29 cellular contexts compared by ENCODE assay signal in genomic region chr11:44524751-44525171, GRCh38. TPM values are rescaled to one million over a fixed set of nuclear protein-coding genes. Genes with fewer than 3 reads are reported as not detected.
DNase-seq lines count a peak whose midpoint lies in the region; ATAC-seq and TF ChIP-seq lines count a peak whose summit lies in the region.
"Had no signal": no experiment of that assay in that cellular context is flagged by ENCODE, and none has a peak within 500 bp of the region (broad histone marks: within the 10 kb centered on the region; RNA-seq: fewer than 3 reads in every experiment).

No MANE protein-coding gene starts in this region.

- WGBS in smooth muscle cell (ENCODE audit: low lambda C conversion rate): 62% methylated on average over 11 of the region's 11 CpGs

- H3K9me3 ChIP-seq in left ventricle myocardium inferior (replicated peaks) (no peaks in the 10 kb centered on the region), NT2/D1 (ENCODE audit: insufficient read depth, low read length) (no peaks in the 10 kb centered on the region; the same call in 1 of the 2 replicates), smooth muscle cell (replicated peaks; ENCODE audit: low read depth) (no peaks in the 10 kb centered on the region)
- H3K9me3 ChIP-seq: BE2C, gastrocnemius medialis, spleen had no signal

- no peaks in the 10 kb centered on the region for H3F3A ChIP-seq in smooth muscle cell (ENCODE audit: low read depth)

- peak overlapping the region; percentile 36 for H3K4me2 ChIP-seq in smooth muscle cell
- H3K4me2 ChIP-seq: PC-9 had no signal

- H3K79me2 ChIP-seq in smooth muscle cell (ENCODE audit: low read depth): no peaks in the 10 kb centered on the region

- no peak overlapping the region for H3K27ac Mint-ChIP-seq in natural killer cell treated with Interleukin-12 subunit alpha and Interleukin-12 subunit beta and Interleukin-15 and Interleukin-18, amount 100 ng/mL, for 72 hours
- H3K27ac Mint-ChIP-seq: activated B cell treated with CpG ODN at 0.5 μM for 24 hours; activated T-helper 1 cell treated with anti-CD3 and anti-CD28 coated beads, Interleukin-12 subunit alpha, Interleukin-12 subunit beta, Interleukin-2, Interleukin-4 antibody, amounts not matched to agents 30 ng/mL and 10 ng/mL and 1 ng/mL, durations not matched to agents 14 hours and 24 hours and 36 hours; naive thymus-derived CD8-positive, alpha-beta T cell had no signal

- H3K27ac ChIP-seq in left ventricle myocardium inferior (replicated peaks): peak overlapping the region; percentile 39
- H3K27ac ChIP-seq in smooth muscle cell (ENCODE audit: low read depth): no peak overlapping the region
- H3K27ac ChIP-seq: gastrocnemius medialis, PC-9, spleen had no signal

- DNase-seq in left ventricle myocardium inferior (no peak), Right ventricle myocardium superior (no peak), NT2/D1 (ENCODE audit: low read depth, low spot score) (no peak), choroid plexus epithelial cell (ENCODE audit: low read depth) (peak; percentile 52), smooth muscle cell (lab: John Stamatoyannopoulos, UW; ENCODE audit: unreplicated experiment) (no peak), HPDE6-E6E7 (ENCODE audit: extremely low spot score) (no peak)
- DNase-seq in natural killer cell treated with Interleukin-12 subunit alpha and Interleukin-12 subunit beta and Interleukin-15 and Interleukin-18, amount 100 ng/mL, for 72 hours (ENCODE audit: low spot score): no peak
- DNase-seq: ACHN; activated B cell treated with CpG ODN at 0.5 μM for 24 hours; activated CD4-positive, alpha-beta T cell treated with anti-CD3 and anti-CD28 coated beads, Interleukin-2, amount 50 U/mL, for 48 hours; activated CD8-positive, alpha-beta memory T cell treated with anti-CD3 and anti-CD28 coated beads, Interleukin-2, amount 50 U/mL, for 4 hours; activated naive CD4-positive, alpha-beta T cell treated with anti-CD3 and anti-CD28 coated beads, Interleukin-2, amount 50 U/mL, for 16 hours; amygdala; BE2C; Calu3; caudate nucleus; gastrocnemius medialis; midbrain; naive thymus-derived CD8-positive, alpha-beta T cell; NCI-H1105; NCI-H187 treated with DMSO at 0.1 percent for 48 hours; NCI-H524; PC-9; SHP77 treated with DMSO at 0.1 percent for 48 hours; spleen; trophoblast cell had no signal

- no peak overlapping the region for H3K4me3 Mint-ChIP-seq in natural killer cell treated with Interleukin-12 subunit alpha and Interleukin-12 subunit beta and Interleukin-15 and Interleukin-18, amount 100 ng/mL, for 72 hours
- H3K4me3 Mint-ChIP-seq: activated B cell treated with CpG ODN at 0.5 μM for 24 hours; activated T-helper 1 cell treated with anti-CD3 and anti-CD28 coated beads, Interleukin-12 subunit alpha, Interleukin-12 subunit beta, Interleukin-2, Interleukin-4 antibody, amounts not matched to agents 30 ng/mL and 10 ng/mL and 1 ng/mL, durations not matched to agents 14 hours and 24 hours and 36 hours; IgD-negative memory B cell; naive thymus-derived CD8-positive, alpha-beta T cell had no signal

- H3K27me3 Mint-ChIP-seq in natural killer cell treated with Interleukin-12 subunit alpha and Interleukin-12 subunit beta and Interleukin-15 and Interleukin-18, amount 100 ng/mL, for 72 hours: peaks cover 8 to 21% of the 10 kb centered on the region in 2 donors

- no peaks in the 10 kb centered on the region for H4K20me1 ChIP-seq in smooth muscle cell (ENCODE audit: low read depth)

- H3K4me1 ChIP-seq in left ventricle myocardium inferior: peaks cover 34% of the 10 kb centered on the region
- peaks cover 33% of the 10 kb centered on the region for H3K4me1 ChIP-seq in NT2/D1 (ENCODE audit: insufficient read depth, insufficient read length)
- peaks cover 4% of the 10 kb centered on the region for H3K4me1 ChIP-seq in smooth muscle cell (ENCODE audit: low read depth)
- H3K4me1 ChIP-seq: BE2C, gastrocnemius medialis had no signal

- H3K9ac ChIP-seq in NT2/D1 (ENCODE audit: insufficient read length, low read depth): peak overlapping the region; percentile 58
- no peak overlapping the region for H3K9ac ChIP-seq in smooth muscle cell (ENCODE audit: low read depth)

- peaks cover 0 to under 1% of the 10 kb centered on the region in 2 donors for H3K4me1 Mint-ChIP-seq in natural killer cell treated with Interleukin-12 subunit alpha and Interleukin-12 subunit beta and Interleukin-15 and Interleukin-18, amount 100 ng/mL, for 72 hours (ENCODE audit: low read depth in 2 of 2)
- H3K4me1 Mint-ChIP-seq: activated B cell treated with CpG ODN at 0.5 μM for 24 hours had no signal

- TF ChIP-seq CTCF in left ventricle myocardium inferior (IDR thresholded peaks at IDR 0.05; ENCODE audit: borderline replicate concordance): no peak
- no peak for TF ChIP-seq CTCF in choroid plexus epithelial cell (conservative IDR thresholded peaks at IDR 0.05; ENCODE audit: low read depth, low read length)
- no peak for TF ChIP-seq CTCF in smooth muscle cell (IDR thresholded peaks at IDR 0.05; ENCODE audit: borderline replicate concordance, insufficient read depth, poor library complexity, severe bottlenecking)

- ATAC-seq in Right ventricle myocardium superior (ENCODE audit: poor library complexity): no peak
- no peak for ATAC-seq in HG03442 (IDR thresholded peaks at IDR 0.05; ENCODE audit: unreplicated experiment)
- no peak for ATAC-seq in natural killer cell treated with Interleukin-12 subunit alpha and Interleukin-12 subunit beta and Interleukin-15 and Interleukin-18, amount 100 ng/mL, for 72 hours
- ATAC-seq: gastrocnemius medialis; naive thymus-derived CD8-positive, alpha-beta T cell had no signal

- no peaks in the 10 kb centered on the region for H3K36me3 Mint-ChIP-seq in natural killer cell treated with Interleukin-12 subunit alpha and Interleukin-12 subunit beta and Interleukin-15 and Interleukin-18, amount 100 ng/mL, for 72 hours
- H3K36me3 Mint-ChIP-seq: IgD-negative memory B cell; naive thymus-derived CD8-positive, alpha-beta T cell had no signal

- no peak overlapping the region for H2AFZ ChIP-seq in smooth muscle cell (ENCODE audit: low read depth)
- H2AFZ ChIP-seq: PC-9 had no signal

- H3K4me3 ChIP-seq in left ventricle myocardium inferior: no peak overlapping the region
- no peak overlapping the region for H3K4me3 ChIP-seq in NT2/D1 (ENCODE audit: insufficient read length, low read depth)
- no peak overlapping the region for H3K4me3 ChIP-seq in choroid plexus epithelial cell (ENCODE audit: low read depth, low read length)
- H3K4me3 ChIP-seq in smooth muscle cell: no peak overlapping the region
- H3K4me3 ChIP-seq: gastrocnemius medialis, PC-9, spleen had no signal

- H3K27me3 ChIP-seq in left ventricle myocardium inferior (ENCODE audit: low read depth) (peaks cover 5% of the 10 kb centered on the region), NT2/D1 (ENCODE audit: insufficient read depth, insufficient read length) (peaks cover 9% of the 10 kb centered on the region), smooth muscle cell (ENCODE audit: low read depth) (no peaks in the 10 kb centered on the region)
- H3K27me3 ChIP-seq: BE2C, gastrocnemius medialis had no signal

- intact Hi-C loops in left ventricle myocardium inferior (cut with micrococcal nuclease): no loop called here
- intact Hi-C loops in Right ventricle myocardium superior (cut with DNase I): no loop called here

- H3K36me3 ChIP-seq in left ventricle myocardium inferior (no peaks in the 10 kb centered on the region), NT2/D1 (ENCODE audit: insufficient read depth, insufficient read length, low read length) (no peaks in the 10 kb centered on the region), smooth muscle cell (ENCODE audit: low read depth) (no peaks in the 10 kb centered on the region)
- H3K36me3 ChIP-seq: BE2C, gastrocnemius medialis, spleen had no signal

- no peaks in the 10 kb centered on the region for H3K9me3 Mint-ChIP-seq in natural killer cell treated with Interleukin-12 subunit alpha and Interleukin-12 subunit beta and Interleukin-15 and Interleukin-18, amount 100 ng/mL, for 72 hours
- H3K9me3 Mint-ChIP-seq: activated B cell treated with CpG ODN at 0.5 μM for 24 hours; activated T-helper 1 cell treated with anti-CD3 and anti-CD28 coated beads, Interleukin-12 subunit alpha, Interleukin-12 subunit beta, Interleukin-2, Interleukin-4 antibody, amounts not matched to agents 30 ng/mL and 10 ng/mL and 1 ng/mL, durations not matched to agents 14 hours and 24 hours and 36 hours; IgD-negative memory B cell; naive thymus-derived CD8-positive, alpha-beta T cell had no signal

RNA-seq across cellular contexts. Expression of gene CD82, which starts 40.7 kb away (rescaled TPM):
- 49.6 TPM for total RNA-seq in left ventricle myocardium inferior
- 54.6 TPM for total RNA-seq in Right ventricle myocardium superior
- 43.8 and 58.6 TPM in 2 replicates for total RNA-seq in smooth muscle cell
- 252 and 270 TPM in 2 replicates for polyA plus RNA-seq in smooth muscle cell
- total RNA-seq in natural killer cell treated with Interleukin-12 subunit alpha and Interleukin-12 subunit beta and Interleukin-15 and Interleukin-18, amount 100 ng/mL, for 72 hours: 100 to 1,000 TPM in 1 of 2 donors, 10 to 100 TPM in 1; 39.3 to 158 TPM
